In genomic region chr13:27472941-27473340, GRCh38 we compare ENCODE assay signal across 17 cellular contexts.
"Had no signal": no experiment of that assay in that cellular context is flagged by ENCODE, and none has a peak within 500 bp of the region (broad histone marks: within the 10 kb centered on the region; RNA-seq: fewer than 3 reads in every experiment).

No MANE protein-coding gene starts in this region.

- H3K27ac ChIP-seq: body of pancreas, colonic mucosa, left lung, tibial nerve, uterus had no signal

- H3K4me3 Mint-ChIP-seq: activated CD4-positive, alpha-beta memory T cell treated with anti-CD3 and anti-CD28 coated beads, Interleukin-2, amount 10 ng/mL, durations not matched to agents 7 days and 5 days had no signal

- H3K27ac Mint-ChIP-seq: activated CD4-positive, alpha-beta memory T cell treated with anti-CD3 and anti-CD28 coated beads, Interleukin-2, amount 10 ng/mL, durations not matched to agents 7 days and 5 days; progenitor cell of endocrine pancreas had no signal

- H3K9me3 Mint-ChIP-seq: activated CD4-positive, alpha-beta memory T cell treated with anti-CD3 and anti-CD28 coated beads, Interleukin-2, amount 10 ng/mL, durations not matched to agents 7 days and 5 days had no signal

- H3K27me3 Mint-ChIP-seq: activated CD4-positive, alpha-beta memory T cell treated with anti-CD3 and anti-CD28 coated beads, Interleukin-2, amount 10 ng/mL, durations not matched to agents 7 days and 5 days had no signal

- H3K27me3 ChIP-seq: body of pancreas, colonic mucosa, left lung, tibial nerve, uterus had no signal

- H3K4me1 ChIP-seq: body of pancreas, colonic mucosa, left lung, tibial nerve, uterus had no signal

- H3K9me3 ChIP-seq: body of pancreas, colonic mucosa, left lung, tibial nerve, uterus had no signal

- ATAC-seq: body of pancreas, left lung had no signal

- H3K36me3 ChIP-seq: colonic mucosa, left lung, tibial nerve, uterus had no signal

- H3K4me3 ChIP-seq: body of pancreas, colonic mucosa, left lung, tibial nerve, uterus had no signal

- DNase-seq: activated CD4-positive, alpha-beta memory T cell treated with anti-CD3 and anti-CD28 coated beads, Interleukin-2, amount 10 ng/mL, durations not matched to agents 7 days and 5 days; activated CD4-positive, alpha-beta T cell treated with anti-CD3 and anti-CD28 coated beads for 48 hours; activated CD4-positive, CD25-positive, alpha-beta regulatory T cell; activated naive CD4-positive, alpha-beta T cell; body of pancreas; caudate nucleus; colonic mucosa; erythroblast; head of caudate nucleus; left lung; midbrain; stimulated activated naive CD4-positive, alpha-beta T cell treated with Interleukin-2 at 50 U/mL for 16 hours; T-helper 1 cell; T-helper 9 cell; uterus had no signal
